In the genomic region with DNA sequence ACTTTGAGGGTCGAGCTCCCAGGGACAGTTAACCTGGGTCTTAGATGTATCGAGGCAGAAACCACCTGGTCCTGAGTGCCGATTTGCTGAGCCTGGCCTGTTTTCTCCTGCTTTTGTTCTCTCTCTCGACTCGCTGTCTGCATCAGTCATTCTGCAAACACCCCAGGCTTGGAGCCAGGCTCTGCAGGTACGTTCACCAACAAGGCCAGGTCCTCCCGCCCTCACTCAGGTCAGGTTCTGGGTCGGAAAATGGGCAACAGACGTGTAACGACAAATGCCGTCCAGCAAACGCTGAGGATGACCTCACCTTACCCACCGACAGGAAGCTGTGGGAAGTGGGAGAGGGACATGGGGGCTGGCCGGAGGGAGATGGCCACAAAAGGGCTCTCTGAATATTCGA, we compare ENCODE assay signal across 19 cellular contexts. TPM values are rescaled to one million over a fixed set of nuclear protein-coding genes. Genes with fewer than 3 reads are reported as not detected.
DNase-seq lines count a peak whose midpoint lies in the region; ATAC-seq, FAIRE-seq and TF ChIP-seq lines count a peak whose summit lies in the region.
"Had no signal": no experiment of that assay in that cellular context is flagged by ENCODE, and none has a peak within 500 bp of the region (broad histone marks: within the 10 kb centered on the region; RNA-seq: fewer than 3 reads in every experiment).

No MANE protein-coding gene starts in this region.

- DNase-seq in cerebellar cortex (ENCODE audit: low spot score) (peak; percentile 74), mesenchymal stem cell (no peak), posterior vena cava (ENCODE audit: low spot score) (peak; percentile 48), GM23338 (ENCODE audit: low spot score) (no peak), urothelium cell line (ENCODE audit: low spot score) (no peak)
- DNase-seq in activated T-cell treated with anti-CD3 and anti-CD28 coated beads, Interleukin-2, amount 50 U/mL, for 48 hours = no peak
- DNase-seq: 8988T; CD4-positive, alpha-beta memory T cell; DMS153; DMS79 treated with DMSO at 0.1 percent for 48 hours; EL; GDM1 had no signal

- H3K18ac ChIP-seq in mesenchymal stem cell (ENCODE audit: low read depth in 1 of 2, low read length in 2 of 2) = no peak overlapping the region

- H2AFZ ChIP-seq in mesenchymal stem cell (ENCODE audit: low read depth, low read length) (no peak overlapping the region), GM23338 (no peak overlapping the region)

- H3K27me3 ChIP-seq in BLaER1 (no peaks in the 10 kb centered on the region), mesenchymal stem cell (ENCODE audit: control insufficient read depth in 1 of 2, insufficient read depth in 1 of 2, low read length in 2 of 2) (peaks cover 25 to 36% of the 10 kb centered on the region in 2 experiments), GM23338 (ENCODE audit: insufficient read depth) (no peaks in the 10 kb centered on the region)

- peak overlapping the region; percentile 98 for H3K27ac ChIP-seq in BLaER1
- H3K27ac ChIP-seq in mesenchymal stem cell (ENCODE audit: low read length, poor library complexity, severe bottlenecking) = no peak overlapping the region
- no peak overlapping the region for H3K27ac ChIP-seq in GM23338 (ENCODE audit: low read depth)
- H3K27ac ChIP-seq: C4-2B, HL-60 had no signal

- H4K8ac ChIP-seq in mesenchymal stem cell (ENCODE audit: low read length) = peak overlapping the region; percentile 21

- no peak overlapping the region for H2BK120ac ChIP-seq in mesenchymal stem cell (ENCODE audit: low read depth, low read length)

- H3K36me3 ChIP-seq in BLaER1 (peaks cover 36% of the 10 kb centered on the region), mesenchymal stem cell (ENCODE audit: control insufficient read depth in 1 of 2, insufficient read depth in 2 of 2, low read depth in 1 of 2, low read length in 2 of 2) (no peaks in the 10 kb centered on the region), GM23338 (ENCODE audit: insufficient read depth) (no peaks in the 10 kb centered on the region)

- H3K4me2 ChIP-seq in BLaER1 = peak overlapping the region; percentile 96
- H3K4me2 ChIP-seq in mesenchymal stem cell (ENCODE audit: low read length, poor library complexity, severe bottlenecking) = no peak overlapping the region
- H3K4me2 ChIP-seq in GM23338 = no peak overlapping the region

- no peak overlapping the region for H3K27ac Mint-ChIP-seq in GM23338

- no peak overlapping the region for H3K4me3 Mint-ChIP-seq in GM23338
- H3K4me3 Mint-ChIP-seq: CD4-positive, alpha-beta memory T cell had no signal

- H2BK5ac ChIP-seq in mesenchymal stem cell (ENCODE audit: low read depth, low read length, poor library complexity, severe bottlenecking) = no peak overlapping the region

- no peaks in the 10 kb centered on the region for H3K9me2 ChIP-seq in GM23338 (ENCODE audit: insufficient read depth)

- intact Hi-C loops in posterior vena cava (cut with DNase I) = no loop called here

- H3K9me3 ChIP-seq in BLaER1 = peaks cover 10% of the 10 kb centered on the region
- H3K9me3 ChIP-seq in mesenchymal stem cell (ENCODE audit: control insufficient read depth, low read length) = no peaks in the 10 kb centered on the region

- no peaks in the 10 kb centered on the region for H3K79me2 ChIP-seq in GM23338 (replicated peaks; ENCODE audit: insufficient read depth)

- H3K27me3 Mint-ChIP-seq in GM23338 (ENCODE audit: insufficient read depth, low read depth, poor library complexity) = peaks cover 8% of the 10 kb centered on the region

- no peak overlapping the region for H4K91ac ChIP-seq in mesenchymal stem cell (ENCODE audit: low read length)

- no peak overlapping the region for H2AK5ac ChIP-seq in mesenchymal stem cell (ENCODE audit: low read length, severe bottlenecking)

- H4K20me1 ChIP-seq in BLaER1 = no peaks in the 10 kb centered on the region
- no peaks in the 10 kb centered on the region for H4K20me1 ChIP-seq in GM23338 (replicated peaks; ENCODE audit: insufficient read depth)

- no peaks in the 10 kb centered on the region for H3F3A ChIP-seq in GM23338 (replicated peaks; ENCODE audit: low read depth)

- H3K4me1 Mint-ChIP-seq in GM23338 = 0 out of 3 replicates have a peak, but pooled peaks cover 2% of the 10 kb centered on the region

- no peaks in the 10 kb centered on the region for H3K36me3 Mint-ChIP-seq in GM23338 (ENCODE audit: low read depth)
- H3K36me3 Mint-ChIP-seq: CD4-positive, alpha-beta memory T cell had no signal

- peaks cover 91% of the 10 kb centered on the region for H3K4me1 ChIP-seq in BLaER1
- no peaks in the 10 kb centered on the region for H3K4me1 ChIP-seq in mesenchymal stem cell (ENCODE audit: control insufficient read depth, insufficient read depth, low read depth, low read length)
- no peaks in the 10 kb centered on the region for H3K4me1 ChIP-seq in GM23338 (ENCODE audit: insufficient read depth)

- H3K4ac ChIP-seq in mesenchymal stem cell (ENCODE audit: low read depth in 1 of 2, low read length in 2 of 2) = no peak overlapping the region

- no peaks in the 10 kb centered on the region for H3K9me3 Mint-ChIP-seq in GM23338

- TF ChIP-seq CTCF in GM23338 (conservative IDR thresholded peaks at IDR 0.05; ENCODE audit: low read depth in 2 of 2) = no peak

- no peak overlapping the region for H2BK15ac ChIP-seq in mesenchymal stem cell (ENCODE audit: low read depth, poor library complexity, severe bottlenecking)

- no peak for ATAC-seq in GM23338
- no peak for ATAC-seq in GM18520 (IDR thresholded peaks at IDR 0.05; ENCODE audit: unreplicated experiment)
- ATAC-seq: HCT116 had no signal

- H3K23ac ChIP-seq in mesenchymal stem cell (ENCODE audit: low read length in 2 of 2) = no peak overlapping the region

- no peaks in the 10 kb centered on the region for H3K79me1 ChIP-seq in mesenchymal stem cell (replicated peaks; ENCODE audit: low read length, poor library complexity, severe bottlenecking)

- H3K14ac ChIP-seq in mesenchymal stem cell (ENCODE audit: low read length in 2 of 2) = no peak overlapping the region

- no peak overlapping the region for H2BK12ac ChIP-seq in mesenchymal stem cell (ENCODE audit: low read length in 2 of 2)

- H3K9ac ChIP-seq in BLaER1 (no peak overlapping the region), mesenchymal stem cell (ENCODE audit: low read length) (no peak overlapping the region)

- H3K4me3 ChIP-seq in BLaER1 (no peak overlapping the region), mesenchymal stem cell (ENCODE audit: insufficient read depth in 1 of 2, low read depth in 1 of 2, low read length in 2 of 2) (no peak overlapping the region), GM23338 (no peak overlapping the region)

- 79% methylated on average over 14 of the region's 15 CpGs for WGBS in mesenchymal stem cell

- FAIRE-seq in urothelium cell line (lab: Jason Lieb, UNC) = no peak
- FAIRE-seq: GM12892, H54 had no signal

TF ChIP-seq in GM23338, 12 proteins besides CTCF, POLR2A, EP300 and RAD21 (continues in another document):
- no peak for TF ChIP-seq POLR2AphosphoS5 (IDR thresholded peaks at IDR 0.05; ENCODE audit: low read depth)
- no peak for TF ChIP-seq CREB1 (CRISPR knock-in tag; IDR thresholded peaks at IDR 0.05; ENCODE audit: low read depth)
- TF ChIP-seq EZH2 (IDR thresholded peaks at IDR 0.05; ENCODE audit: low read depth, unreplicated experiment) = no peak

RNA-seq across cellular contexts. Expression of gene PXDN, which starts 57.7 kb away (rescaled TPM):
- 621 TPM for polyA plus RNA-seq in mesenchymal stem cell (2013, experiment 1 of 2)
- 614 TPM for polyA plus RNA-seq in mesenchymal stem cell (2013, experiment 2 of 2)
- 10 to 100 TPM; 75.3 to 85.8 TPM for total RNA-seq in posterior vena cava
- total RNA-seq in GM23338 (2014; rRNA removed; shearing (Covaris generic)) = 216 and 225 TPM in 2 replicates
- 38.5 and 42.2 TPM in 2 replicates for polyA plus RNA-seq in GM23338 (2016; fragmentation: Nextera tagmentation; extraction: Ambion mirVana)
- total RNA-seq: CD4-positive, alpha-beta memory T cell had no signal

Comparison
In these comparisons a context has a peak if more than half of its experiments do, and no peak if none do; other contexts are left out.
1. DNase-seq: peak in cerebellar cortex (single experiment) and posterior vena cava (single experiment); none in mesenchymal stem cell (single experiment), GM23338 (single experiment), activated T-cell treated with anti-CD3 and anti-CD28 coated beads, Interleukin-2, amount 50 U/mL, for 48 hours (0 of 2) and urothelium cell line (single experiment).